In the genomic region with DNA sequence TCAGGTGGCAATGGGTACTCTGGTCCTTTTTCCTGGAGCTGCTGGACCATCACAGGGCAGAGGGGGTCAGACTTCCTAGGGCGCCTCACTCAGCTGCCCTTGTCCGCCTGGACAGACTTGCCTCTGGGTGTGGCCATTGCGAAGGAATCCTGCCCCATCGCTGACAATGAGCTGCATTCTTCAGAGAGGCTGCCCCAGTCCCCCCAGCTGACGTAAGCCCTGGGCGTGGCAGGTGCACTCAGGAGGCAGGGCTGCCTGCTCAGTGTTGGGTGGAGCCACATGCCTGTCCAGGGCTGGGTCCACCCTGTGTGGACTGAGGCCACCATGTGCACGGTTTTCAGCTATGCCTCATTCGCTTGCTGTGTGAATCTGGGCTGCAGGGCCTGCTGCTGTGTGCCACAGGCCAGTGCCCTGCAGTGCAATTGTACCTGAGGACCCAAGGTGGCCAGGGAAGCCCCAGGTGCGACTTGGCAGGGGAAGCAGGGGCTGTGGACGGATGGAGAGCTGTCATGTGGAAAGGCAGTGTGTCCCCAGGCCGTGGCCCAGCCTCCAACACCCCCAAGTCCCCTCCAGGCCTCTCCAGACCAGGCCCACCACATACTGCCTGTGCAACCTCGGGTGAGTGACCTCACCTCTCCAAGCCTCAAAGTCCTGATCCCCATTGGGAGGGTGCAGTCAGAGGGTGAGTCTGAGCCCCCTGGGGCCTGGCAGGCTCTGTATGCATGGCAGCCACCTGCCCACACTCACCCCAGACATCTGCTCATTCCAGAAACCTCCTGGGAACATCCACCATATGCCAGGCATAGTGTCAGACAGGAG, we compare ENCODE assay signal across 1 cellular context.
TF ChIP-seq lines count a peak whose summit lies in the region.

No MANE protein-coding gene starts in this region.

TF ChIP-seq in K562, 482 proteins besides CTCF, POLR2A, EP300 and RAD21 (continues in another document):
- TF ChIP-seq, protein P1, sequence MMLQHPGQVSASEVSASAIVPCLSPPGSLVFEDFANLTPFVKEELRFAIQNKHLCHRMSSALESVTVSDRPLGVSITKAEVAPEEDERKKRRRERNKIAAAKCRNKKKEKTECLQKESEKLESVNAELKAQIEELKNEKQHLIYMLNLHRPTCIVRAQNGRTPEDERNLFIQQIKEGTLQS (IDR thresholded peaks at IDR 0.05) = peak; percentile 81
- TF ChIP-seq, protein P1 (CRISPR knock-in tag; conservative IDR thresholded peaks at IDR 0.05) = no peak
- TF ChIP-seq ETV6 (IDR thresholded peaks at IDR 0.05; ENCODE audit: borderline replicate concordance in 1 of 2, low read depth in 2 of 2, low read length in 1 of 2) = no peak
- TF ChIP-seq ETV6 (CRISPR knock-in tag; IDR thresholded peaks at IDR 0.05; ENCODE audit: borderline replicate concordance) = no peak
- TF ChIP-seq, protein P2, sequence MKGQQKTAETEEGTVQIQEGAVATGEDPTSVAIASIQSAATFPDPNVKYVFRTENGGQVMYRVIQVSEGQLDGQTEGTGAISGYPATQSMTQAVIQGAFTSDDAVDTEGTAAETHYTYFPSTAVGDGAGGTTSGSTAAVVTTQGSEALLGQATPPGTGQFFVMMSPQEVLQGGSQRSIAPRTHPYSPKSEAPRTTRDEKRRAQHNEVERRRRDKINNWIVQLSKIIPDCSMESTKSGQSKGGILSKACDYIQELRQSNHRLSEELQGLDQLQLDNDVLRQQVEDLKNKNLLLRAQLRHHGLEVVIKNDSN (CRISPR knock-in tag; IDR thresholded peaks at IDR 0.05) = peak; percentile 67
- TF ChIP-seq NFYB (IDR thresholded peaks at IDR 0.05; ENCODE audit: extremely low read depth, insufficient read length) = no peak
- no peak for TF ChIP-seq SMARCC2 (IDR thresholded peaks at IDR 0.05; ENCODE audit: low read depth)
- peak; percentile 96 for TF ChIP-seq CTBP1 (IDR thresholded peaks at IDR 0.05; ENCODE audit: borderline replicate concordance)
- no peak for TF ChIP-seq DMBX1 (CRISPR knock-in tag; IDR thresholded peaks at IDR 0.05; ENCODE audit: borderline replicate concordance)
- TF ChIP-seq DACH1 (IDR thresholded peaks at IDR 0.05; ENCODE audit: partially characterized antibody) = no peak
- no peak for TF ChIP-seq ZNF583 (CRISPR knock-in tag; IDR thresholded peaks at IDR 0.05)
- no peak for TF ChIP-seq ZNF561 (CRISPR knock-in tag; conservative IDR thresholded peaks at IDR 0.05)
- TF ChIP-seq KLF1 (tag; IDR thresholded peaks at IDR 0.05) = peak; percentile 97
- TF ChIP-seq, protein P3, sequence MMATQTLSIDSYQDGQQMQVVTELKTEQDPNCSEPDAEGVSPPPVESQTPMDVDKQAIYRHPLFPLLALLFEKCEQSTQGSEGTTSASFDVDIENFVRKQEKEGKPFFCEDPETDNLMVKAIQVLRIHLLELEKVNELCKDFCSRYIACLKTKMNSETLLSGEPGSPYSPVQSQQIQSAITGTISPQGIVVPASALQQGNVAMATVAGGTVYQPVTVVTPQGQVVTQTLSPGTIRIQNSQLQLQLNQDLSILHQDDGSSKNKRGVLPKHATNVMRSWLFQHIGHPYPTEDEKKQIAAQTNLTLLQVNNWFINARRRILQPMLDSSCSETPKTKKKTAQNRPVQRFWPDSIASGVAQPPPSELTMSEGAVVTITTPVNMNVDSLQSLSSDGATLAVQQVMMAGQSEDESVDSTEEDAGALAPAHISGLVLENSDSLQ (IDR thresholded peaks at IDR 0.05) = peak; percentile 68
- TF ChIP-seq, protein P4, sequence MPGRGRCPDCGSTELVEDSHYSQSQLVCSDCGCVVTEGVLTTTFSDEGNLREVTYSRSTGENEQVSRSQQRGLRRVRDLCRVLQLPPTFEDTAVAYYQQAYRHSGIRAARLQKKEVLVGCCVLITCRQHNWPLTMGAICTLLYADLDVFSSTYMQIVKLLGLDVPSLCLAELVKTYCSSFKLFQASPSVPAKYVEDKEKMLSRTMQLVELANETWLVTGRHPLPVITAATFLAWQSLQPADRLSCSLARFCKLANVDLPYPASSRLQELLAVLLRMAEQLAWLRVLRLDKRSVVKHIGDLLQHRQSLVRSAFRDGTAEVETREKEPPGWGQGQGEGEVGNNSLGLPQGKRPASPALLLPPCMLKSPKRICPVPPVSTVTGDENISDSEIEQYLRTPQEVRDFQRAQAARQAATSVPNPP (IDR thresholded peaks at IDR 0.05; ENCODE audit: borderline replicate concordance, insufficient read depth, insufficient read length) = no peak
- peak in 1 of 3 experiments; percentile 12 for TF ChIP-seq YY1 (IDR thresholded peaks at IDR 0.05; ENCODE audit: borderline replicate concordance in 1 of 3, control insufficient read depth in 1 of 3, extremely low read depth in 1 of 3, insufficient read depth in 3 of 3, insufficient read length in 1 of 3, insufficient replicate concordance in 2 of 3, low read depth in 1 of 3, low read length in 2 of 3)
- peak; percentile 52 for TF ChIP-seq RBFOX2 (IDR thresholded peaks at IDR 0.05; ENCODE audit: low read depth, low read length)
- TF ChIP-seq, protein P5, sequence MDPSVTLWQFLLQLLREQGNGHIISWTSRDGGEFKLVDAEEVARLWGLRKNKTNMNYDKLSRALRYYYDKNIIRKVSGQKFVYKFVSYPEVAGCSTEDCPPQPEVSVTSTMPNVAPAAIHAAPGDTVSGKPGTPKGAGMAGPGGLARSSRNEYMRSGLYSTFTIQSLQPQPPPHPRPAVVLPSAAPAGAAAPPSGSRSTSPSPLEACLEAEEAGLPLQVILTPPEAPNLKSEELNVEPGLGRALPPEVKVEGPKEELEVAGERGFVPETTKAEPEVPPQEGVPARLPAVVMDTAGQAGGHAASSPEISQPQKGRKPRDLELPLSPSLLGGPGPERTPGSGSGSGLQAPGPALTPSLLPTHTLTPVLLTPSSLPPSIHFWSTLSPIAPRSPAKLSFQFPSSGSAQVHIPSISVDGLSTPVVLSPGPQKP (CRISPR knock-in tag; IDR thresholded peaks at IDR 0.05) = no peak
- TF ChIP-seq, protein P6, sequence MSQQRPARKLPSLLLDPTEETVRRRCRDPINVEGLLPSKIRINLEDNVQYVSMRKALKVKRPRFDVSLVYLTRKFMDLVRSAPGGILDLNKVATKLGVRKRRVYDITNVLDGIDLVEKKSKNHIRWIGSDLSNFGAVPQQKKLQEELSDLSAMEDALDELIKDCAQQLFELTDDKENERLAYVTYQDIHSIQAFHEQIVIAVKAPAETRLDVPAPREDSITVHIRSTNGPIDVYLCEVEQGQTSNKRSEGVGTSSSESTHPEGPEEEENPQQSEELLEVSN (IDR thresholded peaks at IDR 0.05; ENCODE audit: borderline replicate concordance in 1 of 2, extremely low read depth in 1 of 2, insufficient read depth in 1 of 2, insufficient read length in 1 of 2, low read depth in 1 of 2, low read length in 1 of 2, poor library complexity in 1 of 2, severe bottlenecking in 1 of 2) = peak; percentile 8 to 37
- TF ChIP-seq HEY1 (CRISPR knock-in tag; IDR thresholded peaks at IDR 0.05; ENCODE audit: borderline replicate concordance) = no peak
- TF ChIP-seq HNRNPUL1 (IDR thresholded peaks at IDR 0.05; ENCODE audit: low read length) = no peak
- no peak for TF ChIP-seq ZNF695 (CRISPR knock-in tag; IDR thresholded peaks at IDR 0.05)
- no peak for TF ChIP-seq MAFF (IDR thresholded peaks at IDR 0.05; ENCODE audit: low read length)
- TF ChIP-seq ZNF311 (CRISPR knock-in tag; IDR thresholded peaks at IDR 0.05) = no peak
- TF ChIP-seq KLF10 (CRISPR knock-in tag; IDR thresholded peaks at IDR 0.05) = no peak
- TF ChIP-seq, protein P7, sequence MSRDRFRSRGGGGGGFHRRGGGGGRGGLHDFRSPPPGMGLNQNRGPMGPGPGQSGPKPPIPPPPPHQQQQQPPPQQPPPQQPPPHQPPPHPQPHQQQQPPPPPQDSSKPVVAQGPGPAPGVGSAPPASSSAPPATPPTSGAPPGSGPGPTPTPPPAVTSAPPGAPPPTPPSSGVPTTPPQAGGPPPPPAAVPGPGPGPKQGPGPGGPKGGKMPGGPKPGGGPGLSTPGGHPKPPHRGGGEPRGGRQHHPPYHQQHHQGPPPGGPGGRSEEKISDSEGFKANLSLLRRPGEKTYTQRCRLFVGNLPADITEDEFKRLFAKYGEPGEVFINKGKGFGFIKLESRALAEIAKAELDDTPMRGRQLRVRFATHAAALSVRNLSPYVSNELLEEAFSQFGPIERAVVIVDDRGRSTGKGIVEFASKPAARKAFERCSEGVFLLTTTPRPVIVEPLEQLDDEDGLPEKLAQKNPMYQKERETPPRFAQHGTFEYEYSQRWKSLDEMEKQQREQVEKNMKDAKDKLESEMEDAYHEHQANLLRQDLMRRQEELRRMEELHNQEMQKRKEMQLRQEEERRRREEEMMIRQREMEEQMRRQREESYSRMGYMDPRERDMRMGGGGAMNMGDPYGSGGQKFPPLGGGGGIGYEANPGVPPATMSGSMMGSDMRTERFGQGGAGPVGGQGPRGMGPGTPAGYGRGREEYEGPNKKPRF (IDR thresholded peaks at IDR 0.05; ENCODE audit: low read depth, low read length) = no peak
- no peak for TF ChIP-seq PTTG1 (tag; IDR thresholded peaks at IDR 0.05; ENCODE audit: low read depth)
- TF ChIP-seq ZNF408 (CRISPR knock-in tag; IDR thresholded peaks at IDR 0.05; ENCODE audit: low read depth) = no peak
- no peak for TF ChIP-seq ATF1 (CRISPR knock-in tag; IDR thresholded peaks at IDR 0.05)
- TF ChIP-seq ATF1 (tag; IDR thresholded peaks at IDR 0.05) = peak; percentile 61; the same call in 1 of the 2 replicates
- no peak for TF ChIP-seq SIN3B (IDR thresholded peaks at IDR 0.05; ENCODE audit: low read depth)
- TF ChIP-seq, protein P8, sequence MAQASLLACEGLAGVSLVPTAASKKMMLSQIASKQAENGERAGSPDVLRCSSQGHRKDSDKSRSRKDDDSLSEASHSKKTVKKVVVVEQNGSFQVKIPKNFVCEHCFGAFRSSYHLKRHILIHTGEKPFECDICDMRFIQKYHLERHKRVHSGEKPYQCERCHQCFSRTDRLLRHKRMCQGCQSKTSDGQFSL (CRISPR knock-in tag; IDR thresholded peaks at IDR 0.05) = 0 out of 2 replicates have a peak, but pooled peaks have one; percentile 18
- TF ChIP-seq, protein P8 (tag; IDR thresholded peaks at IDR 0.05) = no peak
- TF ChIP-seq NFIC (IDR thresholded peaks at IDR 0.05) = no peak
- TF ChIP-seq, protein P9, sequence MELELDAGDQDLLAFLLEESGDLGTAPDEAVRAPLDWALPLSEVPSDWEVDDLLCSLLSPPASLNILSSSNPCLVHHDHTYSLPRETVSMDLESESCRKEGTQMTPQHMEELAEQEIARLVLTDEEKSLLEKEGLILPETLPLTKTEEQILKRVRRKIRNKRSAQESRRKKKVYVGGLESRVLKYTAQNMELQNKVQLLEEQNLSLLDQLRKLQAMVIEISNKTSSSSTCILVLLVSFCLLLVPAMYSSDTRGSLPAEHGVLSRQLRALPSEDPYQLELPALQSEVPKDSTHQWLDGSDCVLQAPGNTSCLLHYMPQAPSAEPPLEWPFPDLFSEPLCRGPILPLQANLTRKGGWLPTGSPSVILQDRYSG (tag; conservative IDR thresholded peaks at IDR 0.05; ENCODE audit: low read depth) = no peak
- no peak for TF ChIP-seq HDAC8 (tag; IDR thresholded peaks at IDR 0.05)
- TF ChIP-seq BHLHE40 (IDR thresholded peaks at IDR 0.05; ENCODE audit: low read length) = peak; percentile 65
- TF ChIP-seq ESRRB (CRISPR knock-in tag; IDR thresholded peaks at IDR 0.05; ENCODE audit: borderline replicate concordance) = no peak
- TF ChIP-seq JUN (IDR thresholded peaks at IDR 0.05; ENCODE audit: borderline replicate concordance, low read depth, low read length) = peak; percentile 52; the same call in 1 of the 2 replicates
- TF ChIP-seq JUN (CRISPR knock-in tag; IDR thresholded peaks at IDR 0.05; ENCODE audit: borderline replicate concordance) = no peak
- no peak for TF ChIP-seq FIP1L1 (IDR thresholded peaks at IDR 0.05; ENCODE audit: low read depth, low read length, poor library complexity, severe bottlenecking)
- no peak for TF ChIP-seq CHD1 (IDR thresholded peaks at IDR 0.05; ENCODE audit: low read length)
- TF ChIP-seq NRF1 (conservative IDR thresholded peaks at IDR 0.05 in 1 of 2, IDR thresholded peaks at IDR 0.05 in 1 of 2) = peak; percentile 67 to 77
- TF ChIP-seq ILK (tag; IDR thresholded peaks at IDR 0.05; ENCODE audit: borderline replicate concordance, low read depth) = no peak
- no peak for TF ChIP-seq NCOA2 (IDR thresholded peaks at IDR 0.05; ENCODE audit: partially characterized antibody in 2 of 2)
- TF ChIP-seq, protein P10, sequence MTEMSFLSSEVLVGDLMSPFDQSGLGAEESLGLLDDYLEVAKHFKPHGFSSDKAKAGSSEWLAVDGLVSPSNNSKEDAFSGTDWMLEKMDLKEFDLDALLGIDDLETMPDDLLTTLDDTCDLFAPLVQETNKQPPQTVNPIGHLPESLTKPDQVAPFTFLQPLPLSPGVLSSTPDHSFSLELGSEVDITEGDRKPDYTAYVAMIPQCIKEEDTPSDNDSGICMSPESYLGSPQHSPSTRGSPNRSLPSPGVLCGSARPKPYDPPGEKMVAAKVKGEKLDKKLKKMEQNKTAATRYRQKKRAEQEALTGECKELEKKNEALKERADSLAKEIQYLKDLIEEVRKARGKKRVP (CRISPR knock-in tag; IDR thresholded peaks at IDR 0.05) = no peak
- TF ChIP-seq CBFA2T2 (conservative IDR thresholded peaks at IDR 0.05) = no peak
- TF ChIP-seq RCOR1 (IDR thresholded peaks at IDR 0.05; ENCODE audit: borderline replicate concordance in 1 of 2, low read depth in 2 of 2, low read length in 2 of 2) = peak in 1 of 2 experiments; percentile 75; a peak in 2 of 4 replicates
- no peak for TF ChIP-seq ZNF384 (IDR thresholded peaks at IDR 0.05; ENCODE audit: low read depth, low read length)
- TF ChIP-seq ZEB2 (IDR thresholded peaks at IDR 0.05) = no peak
- no peak for TF ChIP-seq KAT2B (IDR thresholded peaks at IDR 0.05; ENCODE audit: low read depth, low read length)
- peak; percentile 63; the same call in 1 of the 2 replicates for TF ChIP-seq SOX6 (IDR thresholded peaks at IDR 0.05)
- peak; percentile 86 for TF ChIP-seq CREM (IDR thresholded peaks at IDR 0.05; ENCODE audit: low read depth)
- TF ChIP-seq KDM5B (IDR thresholded peaks at IDR 0.05; ENCODE audit: insufficient replicate concordance, low read depth, low read length) = no peak
